Comparison of ENCODE assay signal across 32 cellular contexts in genomic region chr4:155060873-155061272, GRCh38.
"Had no signal": no experiment of that assay in that cellular context is flagged by ENCODE, and none has a peak within 500 bp of the region (broad histone marks: within the 10 kb centered on the region; RNA-seq: fewer than 3 reads in every experiment).

No MANE protein-coding gene starts in this region.

- H3K4me3 Mint-ChIP-seq: naive thymus-derived CD8-positive, alpha-beta T cell; natural killer cell treated with Interleukin-12 subunit alpha and Interleukin-12 subunit beta and Interleukin-15 and Interleukin-18, amount 100 ng/mL, for 72 hours; nephron progenitor cell; neural crest cell; stimulated activated memory B cell treated with anti-CD40 and anti-IgM and Interleukin-4, amounts not matched to agents 10 μg/mL and 1 μg/mL and 100 μg/mL, for 72 hours; stimulated activated naive CD8-positive, alpha-beta T cell treated with anti-CD3 and anti-CD28 coated beads, Interleukin-15, amount 100 ng/mL, for 72 hours; type B pancreatic cell had no signal

- H3K4me1 Mint-ChIP-seq: naive thymus-derived CD8-positive, alpha-beta T cell; nephron progenitor cell; stimulated activated memory B cell treated with anti-CD40 and anti-IgM and Interleukin-4, amounts not matched to agents 10 μg/mL and 1 μg/mL and 100 μg/mL, for 72 hours; stimulated activated naive CD8-positive, alpha-beta T cell treated with anti-CD3 and anti-CD28 coated beads, Interleukin-15, amount 100 ng/mL, for 72 hours had no signal

- H3K27me3 Mint-ChIP-seq: natural killer cell treated with Interleukin-12 subunit alpha and Interleukin-12 subunit beta and Interleukin-15 and Interleukin-18, amount 100 ng/mL, for 72 hours; progenitor cell of endocrine pancreas; stimulated activated memory B cell treated with anti-CD40 and anti-IgM and Interleukin-4, amounts not matched to agents 10 μg/mL and 1 μg/mL and 100 μg/mL, for 72 hours; stimulated activated naive CD8-positive, alpha-beta T cell treated with anti-CD3 and anti-CD28 coated beads, Interleukin-15, amount 100 ng/mL, for 72 hours had no signal

- H3K9me3 ChIP-seq: neutrophil, ovary, psoas muscle, right lobe of liver, sigmoid colon, spleen, suprapubic skin, testis, tibial artery, transverse colon, upper lobe of right lung, uterus had no signal

- H3K27ac ChIP-seq: neutrophil, ovary, parathyroid adenoma, psoas muscle, right lobe of liver, sigmoid colon, spleen, suprapubic skin, tibial artery, transverse colon, upper lobe of right lung, uterus had no signal

- DNase-seq: naive thymus-derived CD8-positive, alpha-beta T cell; nephron progenitor cell; nucleus accumbens; ovary; posterior cingulate gyrus; psoas muscle; right lobe of liver; sigmoid colon; spleen; stimulated activated CD4-positive, alpha-beta T cell treated with anti-CD3 and anti-CD28 coated beads, Interleukin-12 subunit alpha, Interleukin-12 subunit beta, amount 100 ng/mL, for 4 hours; stimulated activated CD4-positive, alpha-beta T cell treated with anti-CD3 and anti-CD28 coated beads, Interleukin-1b, Interleukin-23, amount 100 ng/mL, for 48 hours; stimulated activated CD4-positive, alpha-beta T cell treated with anti-CD3 and anti-CD28 coated beads, Interleukin-4, amount 100 ng/mL, for 1 hour; stimulated activated CD4-positive, alpha-beta T cell treated with anti-CD3 and anti-CD28 coated beads, Interleukin-4, amount 100 ng/mL, for 4 hours; stimulated activated CD8-positive, alpha-beta memory T cell treated with anti-CD3 and anti-CD28 coated beads, Interleukin-4, amount 100 ng/mL, for 48 hours; stimulated activated naive CD4-positive, alpha-beta T cell; stimulated activated naive CD8-positive, alpha-beta T cell treated with anti-CD3 and anti-CD28 coated beads, Interleukin-15, amount 100 ng/mL, for 72 hours; stimulated activated naive CD8-positive, alpha-beta T cell treated with anti-CD3 and anti-CD28 coated beads, Interleukin-15, Interleukin-2, amounts not matched to agents 100 U/mL and 50 U/mL, for 24 hours; substantia nigra; tibial artery; transverse colon; upper lobe of right lung; uterus had no signal

- H3K79me2 ChIP-seq: parathyroid adenoma had no signal

- H3K9me3 Mint-ChIP-seq: nephron progenitor cell; neural crest cell; stimulated activated memory B cell treated with anti-CD40 and anti-IgM and Interleukin-4, amounts not matched to agents 10 μg/mL and 1 μg/mL and 100 μg/mL, for 72 hours; stimulated activated naive CD8-positive, alpha-beta T cell treated with anti-CD3 and anti-CD28 coated beads, Interleukin-15, amount 100 ng/mL, for 72 hours; type B pancreatic cell had no signal

- ATAC-seq: naive thymus-derived CD8-positive, alpha-beta T cell; natural killer cell treated with Interleukin-12 subunit alpha and Interleukin-12 subunit beta and Interleukin-15 and Interleukin-18, amount 100 ng/mL, for 72 hours; psoas muscle; right lobe of liver; stimulated activated memory B cell treated with anti-CD40 and anti-IgM and Interleukin-4, amounts not matched to agents 10 μg/mL and 1 μg/mL and 100 μg/mL, for 72 hours; stimulated activated naive CD8-positive, alpha-beta T cell treated with anti-CD3 and anti-CD28 coated beads, Interleukin-15, amount 100 ng/mL, for 72 hours; stimulated activated naive CD8-positive, alpha-beta T cell treated with anti-CD3 and anti-CD28 coated beads, Interleukin-15, Interleukin-2, amounts not matched to agents 100 U/mL and 50 U/mL, for 24 hours; upper lobe of right lung had no signal

- H3K4me3 ChIP-seq: ovary, psoas muscle, right lobe of liver, sigmoid colon, smooth muscle cell, spleen, suprapubic skin, testis, tibial artery, transverse colon, upper lobe of right lung, uterus had no signal

- H3K36me3 Mint-ChIP-seq: naive thymus-derived CD8-positive, alpha-beta T cell; natural killer cell treated with Interleukin-12 subunit alpha and Interleukin-12 subunit beta and Interleukin-15 and Interleukin-18, amount 100 ng/mL, for 72 hours; stimulated activated memory B cell treated with anti-CD40 and anti-IgM and Interleukin-4, amounts not matched to agents 10 μg/mL and 1 μg/mL and 100 μg/mL, for 72 hours; type B pancreatic cell had no signal

- H3K4me1 ChIP-seq: psoas muscle, right lobe of liver, sigmoid colon, spleen, suprapubic skin, tibial artery, transverse colon, upper lobe of right lung, uterus had no signal

- H3K36me3 ChIP-seq: neutrophil, ovary, right lobe of liver, sigmoid colon, spleen, suprapubic skin, tibial artery, transverse colon, upper lobe of right lung, uterus had no signal

- H3K4me2 ChIP-seq: smooth muscle cell had no signal

- H3K27me3 ChIP-seq: neutrophil, ovary, right lobe of liver, sigmoid colon, spleen, suprapubic skin, testis, tibial artery, transverse colon, upper lobe of right lung, uterus had no signal

- H2AFZ ChIP-seq: parathyroid adenoma had no signal

- H3K27ac Mint-ChIP-seq: naive thymus-derived CD8-positive, alpha-beta T cell; natural killer cell treated with Interleukin-12 subunit alpha and Interleukin-12 subunit beta and Interleukin-15 and Interleukin-18, amount 100 ng/mL, for 72 hours; nephron progenitor cell; progenitor cell of endocrine pancreas; stimulated activated memory B cell treated with anti-CD40 and anti-IgM and Interleukin-4, amounts not matched to agents 10 μg/mL and 1 μg/mL and 100 μg/mL, for 72 hours; stimulated activated naive CD8-positive, alpha-beta T cell treated with anti-CD3 and anti-CD28 coated beads, Interleukin-15, amount 100 ng/mL, for 72 hours; type B pancreatic cell had no signal

- H3K9ac ChIP-seq: parathyroid adenoma had no signal
